Comparison of ENCODE assay signal across 25 cellular contexts in the genomic region with DNA sequence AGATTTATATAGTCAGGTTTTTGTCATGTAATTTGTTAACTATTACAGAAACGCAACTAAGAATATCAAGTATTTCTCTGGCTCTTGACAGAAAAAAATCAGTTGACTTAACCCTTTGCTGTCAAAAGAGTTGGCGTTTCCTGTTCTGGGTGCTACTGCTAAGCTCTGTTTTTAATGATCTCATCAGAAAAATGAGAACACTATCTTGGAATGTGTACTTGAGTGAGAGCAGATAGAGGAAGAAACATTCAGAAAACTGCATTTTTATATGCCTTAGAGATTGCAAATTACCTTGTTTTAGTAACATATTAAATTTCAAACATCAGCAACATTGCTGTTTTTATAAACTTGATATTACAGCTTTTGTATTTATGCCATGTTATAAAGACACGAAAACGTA.
"Had no signal": no experiment of that assay in that cellular context is flagged by ENCODE, and none has a peak within 500 bp of the region (broad histone marks: within the 10 kb centered on the region; RNA-seq: fewer than 3 reads in every experiment).

No MANE protein-coding gene starts in this region.

- H3K27ac ChIP-seq: adrenal gland, cardiac muscle cell, coronary artery, dorsolateral prefrontal cortex, ovary, right lobe of liver, tibial artery had no signal

- H3K27me3 ChIP-seq: adrenal gland, cardiac muscle cell, ovary, right lobe of liver, tibial artery had no signal

- H3K9me3 ChIP-seq: adrenal gland, ovary, right lobe of liver, tibial artery had no signal

- ATAC-seq: activated CD4-positive, CD25-positive, alpha-beta regulatory T cell treated with anti-CD3 and anti-CD28 coated beads, Interleukin-2, amount 50 U/mL, for 24 hours; effector memory CD8-positive, alpha-beta T cell; left colon; naive thymus-derived CD4-positive, alpha-beta T cell; right lobe of liver; stimulated activated naive CD8-positive, alpha-beta T cell treated with anti-CD3 and anti-CD28 coated beads, Interleukin-15, amount 100 ng/mL, for 72 hours; T-cell had no signal

- DNase-seq: activated CD4-positive, alpha-beta T cell treated with anti-CD3 and anti-CD28 coated beads for 48 hours; activated CD4-positive, alpha-beta T cell treated with anti-CD3 and anti-CD28 coated beads, Interleukin-2, amount 50 U/mL, for 48 hours; activated CD8-positive, alpha-beta memory T cell treated with anti-CD3 and anti-CD28 coated beads for 24 hours; activated effector memory CD4-positive, alpha-beta T cell treated with Interleukin-2 at 50 U/mL for 16 hours; activated naive CD4-positive, alpha-beta T cell treated with Interleukin-2 at 50 U/mL for 16 hours; adrenal gland; aorta; cerebellar nuclear complex; dorsolateral prefrontal cortex; effector memory CD8-positive, alpha-beta T cell; erythroblast; left colon; mammary epithelial cell; midbrain; naive thymus-derived CD4-positive, alpha-beta T cell; ovary; right lobe of liver; stimulated activated CD4-positive, alpha-beta T cell treated with anti-CD3 and anti-CD28 coated beads, Interleukin-12 subunit alpha, Interleukin-12 subunit beta, amount 100 ng/mL, for 4 hours; stimulated activated CD4-positive, alpha-beta T cell treated with anti-CD3 and anti-CD28 coated beads, Interleukin-4, amount 100 ng/mL, for 1 hour; stimulated activated naive CD8-positive, alpha-beta T cell treated with anti-CD3 and anti-CD28 coated beads, Interleukin-15, amount 100 ng/mL, for 72 hours; T-cell; tibial artery had no signal

- H3K4me3 ChIP-seq: adrenal gland, cardiac muscle cell, coronary artery, dorsolateral prefrontal cortex, ovary, right lobe of liver, tibial artery had no signal

- H3K4me1 ChIP-seq: adrenal gland, right lobe of liver had no signal

- H3K36me3 ChIP-seq: adrenal gland, cardiac muscle cell, ovary, right lobe of liver, tibial artery had no signal
